ENCODE assay signal across 1 cellular context in genomic region chr4:152536545-152537182, GRCh38.
TF ChIP-seq lines count a peak whose summit lies in the region.

No MANE protein-coding gene starts in this region.

TF ChIP-seq in HepG2, 621 proteins besides CTCF, POLR2A, EP300 and RAD21 (continued from another document and continues in another):
- no peak for TF ChIP-seq RERE (CRISPR knock-in tag; IDR thresholded peaks at IDR 0.05; ENCODE audit: low read depth)
- no peak for TF ChIP-seq FOXA1 (IDR thresholded peaks at IDR 0.05)
- 0 out of 2 replicates have a peak, but pooled peaks have one; percentile 14 for TF ChIP-seq FOXA1 (CRISPR knock-in tag; IDR thresholded peaks at IDR 0.05)
- peak; percentile 67; the same call in 1 of the 2 replicates for TF ChIP-seq ZNF3 (CRISPR knock-in tag; IDR thresholded peaks at IDR 0.05)
- TF ChIP-seq PBX3 (CRISPR knock-in tag; IDR thresholded peaks at IDR 0.05; ENCODE audit: borderline replicate concordance): no peak
- TF ChIP-seq RBM22 (optimal IDR thresholded peaks at IDR 0.05; ENCODE audit: low read length): no peak
- TF ChIP-seq CSRNP2 (CRISPR knock-in tag; conservative IDR thresholded peaks at IDR 0.05; ENCODE audit: low read depth): no peak
- peak; percentile 44; the same call in 1 of the 2 replicates for TF ChIP-seq DMAP1 (CRISPR knock-in tag; IDR thresholded peaks at IDR 0.05)
- TF ChIP-seq NFE2L2 (IDR thresholded peaks at IDR 0.05; ENCODE audit: low read length): no peak
- TF ChIP-seq NFKBIZ (CRISPR knock-in tag; IDR thresholded peaks at IDR 0.05): 0 out of 2 replicates have a peak, but pooled peaks have one; percentile 11
- no peak for TF ChIP-seq ZMAT3 (CRISPR knock-in tag; conservative IDR thresholded peaks at IDR 0.05)
- TF ChIP-seq, protein P1, sequence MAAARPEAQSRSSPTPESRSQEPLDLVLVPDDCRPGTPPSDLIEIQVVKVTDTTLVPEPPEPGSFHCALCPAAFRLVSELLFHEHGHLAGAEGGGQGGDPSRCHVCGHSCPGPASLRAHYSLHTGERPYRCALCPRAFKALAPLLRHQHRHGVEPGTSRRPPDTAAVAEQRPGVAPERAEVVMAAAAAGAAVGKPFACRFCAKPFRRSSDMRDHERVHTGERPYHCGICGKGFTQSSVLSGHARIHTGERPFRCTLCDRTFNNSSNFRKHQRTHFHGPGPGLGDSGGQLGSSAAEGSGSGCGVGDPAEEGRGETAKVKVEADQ (CRISPR knock-in tag; IDR thresholded peaks at IDR 0.05; ENCODE audit: borderline replicate concordance): no peak; the same call in 1 of the 2 replicates
- no peak for TF ChIP-seq EEA1 (CRISPR knock-in tag; IDR thresholded peaks at IDR 0.05; ENCODE audit: borderline replicate concordance)
- TF ChIP-seq POLR2AphosphoS5 (IDR thresholded peaks at IDR 0.05; ENCODE audit: low read depth, low read length): no peak
- no peak for TF ChIP-seq ZNF142 (CRISPR knock-in tag; IDR thresholded peaks at IDR 0.05)
- no peak; the same call in 1 of the 2 replicates for TF ChIP-seq ZNF891 (CRISPR knock-in tag; IDR thresholded peaks at IDR 0.05)
- no peak for TF ChIP-seq SAFB2 (CRISPR knock-in tag; IDR thresholded peaks at IDR 0.05; ENCODE audit: borderline replicate concordance, low read depth)
- no peak for TF ChIP-seq AGO2 (optimal IDR thresholded peaks at IDR 0.05; ENCODE audit: low read depth, low read length)
- TF ChIP-seq MXD4 (CRISPR knock-in tag; IDR thresholded peaks at IDR 0.05): no peak; the same call in none of the 2 replicates
- no peak for TF ChIP-seq TAF15 (IDR thresholded peaks at IDR 0.05; ENCODE audit: low read depth, low read length, poor library complexity, severe bottlenecking)
- TF ChIP-seq CCAR2 (optimal IDR thresholded peaks at IDR 0.05; ENCODE audit: low read depth, low read length): no peak
- no peak for TF ChIP-seq U2AF1 (optimal IDR thresholded peaks at IDR 0.05; ENCODE audit: low read depth, low read length)
- no peak for TF ChIP-seq HDAC2 (CRISPR knock-in tag; IDR thresholded peaks at IDR 0.05)
- no peak for TF ChIP-seq NFRKB (IDR thresholded peaks at IDR 0.05)
- TF ChIP-seq SCMH1 (CRISPR knock-in tag; IDR thresholded peaks at IDR 0.05; ENCODE audit: borderline replicate concordance): no peak
- no peak for TF ChIP-seq ZNF18 (CRISPR knock-in tag; IDR thresholded peaks at IDR 0.05; ENCODE audit: insufficient replicate concordance)
- TF ChIP-seq ZNF577 (CRISPR knock-in tag; IDR thresholded peaks at IDR 0.05; ENCODE audit: borderline replicate concordance, low read depth): no peak
- TF ChIP-seq ZFP1 (CRISPR knock-in tag; IDR thresholded peaks at IDR 0.05): no peak
- no peak for TF ChIP-seq XRCC5 (optimal IDR thresholded peaks at IDR 0.05; ENCODE audit: low read length)
- no peak for TF ChIP-seq HNRNPK (IDR thresholded peaks at IDR 0.05; ENCODE audit: low read depth, low read length, poor library complexity, severe bottlenecking)
- TF ChIP-seq ZNF589 (CRISPR knock-in tag; conservative IDR thresholded peaks at IDR 0.05): 0 out of 2 replicates have a peak, but pooled peaks have one; percentile 68
- no peak for TF ChIP-seq ZNF350 (CRISPR knock-in tag; IDR thresholded peaks at IDR 0.05; ENCODE audit: borderline replicate concordance, low read depth)
- no peak for TF ChIP-seq RFX3 (CRISPR knock-in tag; IDR thresholded peaks at IDR 0.05)
- TF ChIP-seq SAP130 (CRISPR knock-in tag; IDR thresholded peaks at IDR 0.05; ENCODE audit: low read depth): no peak; the same call in 1 of the 2 replicates
- TF ChIP-seq ZNF678 (CRISPR knock-in tag; IDR thresholded peaks at IDR 0.05): no peak
- no peak for TF ChIP-seq ZNF777 (CRISPR knock-in tag; IDR thresholded peaks at IDR 0.05)
- no peak for TF ChIP-seq ZNF180 (CRISPR knock-in tag; IDR thresholded peaks at IDR 0.05; ENCODE audit: borderline replicate concordance, low read depth)
- TF ChIP-seq SOX13 (IDR thresholded peaks at IDR 0.05): no peak
- TF ChIP-seq SOX13 (CRISPR knock-in tag; conservative IDR thresholded peaks at IDR 0.05 in 1 of 2, IDR thresholded peaks at IDR 0.05 in 1 of 2): 0 out of 4 replicates have a peak, but pooled peaks of 1 of the 2 experiments have one; percentile 6
- TF ChIP-seq HES4 (CRISPR knock-in tag; IDR thresholded peaks at IDR 0.05; ENCODE audit: borderline replicate concordance): no peak
- no peak for TF ChIP-seq ZNF441 (CRISPR knock-in tag; IDR thresholded peaks at IDR 0.05; ENCODE audit: borderline replicate concordance)
- TF ChIP-seq ZNF124 (CRISPR knock-in tag; IDR thresholded peaks at IDR 0.05): no peak
- no peak for TF ChIP-seq TGIF2 (CRISPR knock-in tag; IDR thresholded peaks at IDR 0.05)
- TF ChIP-seq ZFP62 (CRISPR knock-in tag; IDR thresholded peaks at IDR 0.05): no peak
- no peak for TF ChIP-seq HOXA3 (CRISPR knock-in tag; IDR thresholded peaks at IDR 0.05)
- TF ChIP-seq NR2C2 (CRISPR knock-in tag; IDR thresholded peaks at IDR 0.05; ENCODE audit: borderline replicate concordance): 0 out of 2 replicates have a peak, but pooled peaks have one; percentile 1
- no peak for TF ChIP-seq ZZZ3 (CRISPR knock-in tag; IDR thresholded peaks at IDR 0.05; ENCODE audit: borderline replicate concordance)
- TF ChIP-seq ATM (IDR thresholded peaks at IDR 0.05; ENCODE audit: borderline replicate concordance): no peak
- TF ChIP-seq ZKSCAN8 (CRISPR knock-in tag; IDR thresholded peaks at IDR 0.05; ENCODE audit: borderline replicate concordance): no peak
- TF ChIP-seq ZNF598 (CRISPR knock-in tag; IDR thresholded peaks at IDR 0.05; ENCODE audit: borderline replicate concordance): 0 out of 2 replicates have a peak, but pooled peaks have one; percentile 18
- TF ChIP-seq ZNF607 (CRISPR knock-in tag; IDR thresholded peaks at IDR 0.05; ENCODE audit: borderline replicate concordance): no peak
- no peak for TF ChIP-seq SMARCE1 (IDR thresholded peaks at IDR 0.05; ENCODE audit: borderline replicate concordance)
- 0 out of 2 replicates have a peak, but pooled peaks have one; percentile 39 for TF ChIP-seq ZFX (CRISPR knock-in tag; IDR thresholded peaks at IDR 0.05; ENCODE audit: low read depth)
- TF ChIP-seq ZNF614 (CRISPR knock-in tag; IDR thresholded peaks at IDR 0.05; ENCODE audit: borderline replicate concordance): no peak
- TF ChIP-seq SYNCRIP (IDR thresholded peaks at IDR 0.05; ENCODE audit: insufficient read depth, low read depth, low read length): no peak
